In the genomic region with DNA sequence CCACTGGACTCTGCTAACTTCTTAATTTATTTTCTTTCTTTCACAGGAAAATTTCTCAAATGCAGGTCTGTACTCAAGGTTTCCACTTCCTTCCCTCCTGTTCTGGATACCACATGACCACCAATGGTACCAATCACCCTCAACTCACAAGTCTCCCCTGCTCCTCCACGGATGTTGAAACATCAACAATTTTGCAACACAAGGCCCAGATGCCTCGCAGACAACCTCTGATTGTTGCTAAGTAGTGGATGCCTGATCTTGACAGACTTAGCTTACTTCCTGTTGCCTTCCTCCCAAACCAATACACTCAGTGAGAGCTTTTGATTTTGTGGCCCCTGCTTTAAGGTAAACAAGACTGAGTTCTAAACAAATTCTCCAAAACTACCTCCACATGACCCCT, we compare ENCODE assay signal across 17 cellular contexts.
A peak's percentile ranks its signal among the peaks of the same experiment; 100 is the strongest.
DNase-seq lines count a peak whose midpoint lies in the region; ATAC-seq, FAIRE-seq and TF ChIP-seq lines count a peak whose summit lies in the region.
"Had no signal": no experiment of that assay in that cellular context is flagged by ENCODE, and none has a peak within 500 bp of the region (broad histone marks: within the 10 kb centered on the region; RNA-seq: fewer than 3 reads in every experiment).

No MANE protein-coding gene starts in this region.

- no peak for ATAC-seq in GM18511 (IDR thresholded peaks at IDR 0.05; ENCODE audit: unreplicated experiment)

- H3K4me3 ChIP-seq in fibroblast of pulmonary artery (replicated peaks; ENCODE audit: low read depth, low read length), result no peak overlapping the region

- no peak for TF ChIP-seq CTCF in fibroblast of pulmonary artery (IDR thresholded peaks at IDR 0.05; ENCODE audit: low read length, missing control alignments)

- FAIRE-seq in GM12891 (lab: Jason Lieb, UNC), result peak; percentile 26
- FAIRE-seq: GM12892, H54 had no signal

- DNase-seq in GM12891 (ENCODE audit: insufficient read length, low spot score) (no peak), LHCN-M2 (ENCODE audit: low read depth) (peak; percentile 15), OCI-M1 (lab: John Stamatoyannopoulos, UW) (peak; percentile 23), fibroblast of pulmonary artery (ENCODE audit: low read depth) (peak; percentile 3), DMS53 (lab: John Stamatoyannopoulos, UW) (no peak), inferior parietal cortex (ENCODE audit: extremely low spot score) (no peak)
- DNase-seq: C1 segment of cervical spinal cord, GDM1, MM.1S, NCI-H1436, NCI-H2029 treated with DMSO at 0.1 percent for 48 hours, NCI-H510A, NCI-H774, RPMI8226 had no signal

- no peak for TF ChIP-seq POLR2A in GM12891 (IDR thresholded peaks at IDR 0.05; ENCODE audit: low read depth, low read length)

TF ChIP-seq in GM12891, 5 proteins besides CTCF, POLR2A, EP300 and RAD21:
- TF ChIP-seq TAF1 (IDR thresholded peaks at IDR 0.05; ENCODE audit: low read depth, low read length), result no peak
- TF ChIP-seq POU2F2 (IDR thresholded peaks at IDR 0.05; ENCODE audit: low read depth, low read length), result no peak
- TF ChIP-seq PAX5 (IDR thresholded peaks at IDR 0.05; ENCODE audit: insufficient read depth, low read length, severe bottlenecking), result no peak
- TF ChIP-seq SPI1 (IDR thresholded peaks at IDR 0.05; ENCODE audit: low read depth, low read length), result no peak
- no peak for TF ChIP-seq POLR2AphosphoS5 (IDR thresholded peaks at IDR 0.05; ENCODE audit: low read depth, low read length)

Comparison
In these comparisons a context has a peak if more than half of its experiments do, and no peak if none do; other contexts are left out.
1. DNase-seq: peak in LHCN-M2 (single experiment), OCI-M1 (single experiment) and fibroblast of pulmonary artery (single experiment); none in GM12891 (single experiment), DMS53 (single experiment) and inferior parietal cortex (single experiment).